ENCODE assay signal across 8 cellular contexts in genomic region chr18:47931707-47932103, GRCh38. TPM values are rescaled to one million over a fixed set of nuclear protein-coding genes. Genes with fewer than 3 reads are reported as not detected.
DNase-seq lines count a peak whose midpoint lies in the region; ATAC-seq, FAIRE-seq and TF ChIP-seq lines count a peak whose summit lies in the region.

No MANE protein-coding gene starts in this region.

- no peak for FAIRE-seq in endothelial cell of umbilical vein (lab: Jason Lieb, UNC)

- peak overlapping the region; percentile 52 for H3K4me2 ChIP-seq in endothelial cell of umbilical vein (ENCODE audit: insufficient read depth, low read length)

- peak in 3 of 9 donors; percentile 16 to 25 (median 19) for TF ChIP-seq CTCF in heart right ventricle (IDR thresholded peaks at IDR 0.05)
- peak; percentile 36; the same call in 1 of the 2 replicates for TF ChIP-seq CTCF in WERI-Rb-1 (IDR thresholded peaks at IDR 0.05; ENCODE audit: low read depth, low read length)
- TF ChIP-seq CTCF in endothelial cell of umbilical vein (IDR thresholded peaks at IDR 0.05; ENCODE audit: extremely low read depth in 1 of 2, insufficient read depth in 1 of 2, low read depth in 1 of 2, low read length in 2 of 2): no peak
- peak; percentile 25 for TF ChIP-seq CTCF in neural crest cell (conservative IDR thresholded peaks at IDR 0.05)

- no peak for TF ChIP-seq POLR2A in endothelial cell of umbilical vein (IDR thresholded peaks at IDR 0.05; ENCODE audit: low read depth, low read length)

- 44 to 54% methylated on average over 8 of the region's 8 CpGs for WGBS in heart right ventricle, 2 donors

- BruUV-seq in endothelial cell of umbilical vein (replicated peaks; lab: Mats Ljungman, UMichigan): TSS peak; percentile 72

- peak in 1 of 2 donors; percentile 15 for DNase-seq in heart right ventricle
- no peak for DNase-seq in Right ventricle myocardium inferior (ENCODE audit: missing footprints)
- peak; percentile 95 for DNase-seq in NCI-H146 treated with DMSO at 0.1 percent for 48 hours (lab: John Stamatoyannopoulos, UW; ENCODE audit: unreplicated experiment)
- peak; percentile 64 for DNase-seq in WERI-Rb-1
- no peak for DNase-seq in endothelial cell of umbilical vein (ENCODE audit: low read depth, low spot score)
- peak; percentile 10 for DNase-seq in neural crest cell (ENCODE audit: low read depth, low spot score)
- DNase-seq in dedifferentiated amniotic fluid mesenchymal stem cell (ENCODE audit: extremely low spot score): no peak

- H3K36me3 ChIP-seq in heart right ventricle (no peaks in the 10 kb centered on the region), WERI-Rb-1 (no peaks in the 10 kb centered on the region), endothelial cell of umbilical vein (ENCODE audit: control insufficient read depth in 2 of 2, extremely low read depth in 1 of 2, insufficient read depth in 2 of 2, low read length in 2 of 2) (no peaks in the 10 kb centered on the region)

- no peak for ATAC-seq in heart right ventricle
- ATAC-seq in Right ventricle myocardium inferior: no peak
- no peak for ATAC-seq in GM19035 (IDR thresholded peaks at IDR 0.05; ENCODE audit: unreplicated experiment)

- H3K27me3 ChIP-seq in heart right ventricle (no peaks in the 10 kb centered on the region), WERI-Rb-1 (ENCODE audit: insufficient read depth, low read depth, severe bottlenecking) (no peaks in the 10 kb centered on the region), endothelial cell of umbilical vein (ENCODE audit: control insufficient read depth in 2 of 2, insufficient read depth in 2 of 2, low read length in 2 of 2) (peaks cover 11 to 16% of the 10 kb centered on the region in 2 experiments)

- peaks cover 44% of the 10 kb centered on the region for H3K4me1 Mint-ChIP-seq in neural crest cell

- H3K27me3 Mint-ChIP-seq in neural crest cell (ENCODE audit: low read depth): peaks cover 12% of the 10 kb centered on the region

- H3K4me3 ChIP-seq in heart right ventricle (peak overlapping the region in 9 of 10 donors; percentile 36 to 93 (median 86)), WERI-Rb-1 (ENCODE audit: low read depth, low read length) (peak overlapping the region; percentile 76), endothelial cell of umbilical vein (replicated peaks in 1 of 3; ENCODE audit: insufficient read depth in 1 of 3, low read depth in 1 of 3, low read length in 3 of 3) (peak overlapping the region in 2 of 3 experiments; percentile 34 to 99)

- no peaks in the 10 kb centered on the region for H3K36me3 Mint-ChIP-seq in neural crest cell (ENCODE audit: low read depth)

- H3K9me3 ChIP-seq in heart right ventricle (no peaks in the 10 kb centered on the region), WERI-Rb-1 (ENCODE audit: severe bottlenecking) (no peaks in the 10 kb centered on the region), endothelial cell of umbilical vein (replicated peaks; ENCODE audit: control insufficient read depth, insufficient read depth, low read length) (no peaks in the 10 kb centered on the region)

- dilution Hi-C loops in endothelial cell of umbilical vein (cut with MboI; ENCODE audit: extremely low pct_ligation_motif_present, low sequenced_read_pairs): no loop called here

- no peaks in the 10 kb centered on the region for H3K9me3 Mint-ChIP-seq in neural crest cell

- H3K79me2 ChIP-seq in endothelial cell of umbilical vein (ENCODE audit: control insufficient read depth, insufficient read depth, low read length): peaks cover 34% of the 10 kb centered on the region

- no peaks in the 10 kb centered on the region for H3K9me1 ChIP-seq in endothelial cell of umbilical vein (replicated peaks; ENCODE audit: control insufficient read depth, extremely low read depth, insufficient read depth, low read length)

- POLR2A ChIA-PET in endothelial cell of umbilical vein (lab: Charles Lee): no interaction called here

- H3K27ac ChIP-seq in heart right ventricle: peak overlapping the region in 9 of 10 donors; percentile 89 to 99 (median 97)
- peak overlapping the region; percentile 94 for H3K27ac ChIP-seq in WERI-Rb-1
- H3K27ac ChIP-seq in endothelial cell of umbilical vein (ENCODE audit: insufficient read depth, low read depth, low read length): peak overlapping the region; percentile 94

- peak overlapping the region; percentile 85 for H3K4me3 Mint-ChIP-seq in neural crest cell

- intact Hi-C loops in heart right ventricle (cut with DNase I): loop anchor here in 7 of 10 donors (2.0 to 10.0 kb wide), 7 partner anchors 69 to 1533 kb away; partner anchors contain the start of gene DYM (in 1 of the 7)
- intact Hi-C loops in Right ventricle myocardium inferior (cut with DNase I): loop anchor here (5.0 kb wide), 1 partner anchor 71 kb away; no protein-coding TSS in a partner anchor
- intact Hi-C loops in endothelial cell of umbilical vein (cut with micrococcal nuclease): loop anchor here (1.0 to 10.0 kb wide), 4 partner anchors 33 to 613 kb away; no protein-coding TSS in a partner anchor

- CTCF ChIA-PET in endothelial cell of umbilical vein (lab: Charles Lee): no interaction called here

- peaks cover 4% of the 10 kb centered on the region for H4K20me1 ChIP-seq in endothelial cell of umbilical vein (replicated peaks; ENCODE audit: control insufficient read depth, extremely low read depth, insufficient read depth, low read length)

- H3K4me1 ChIP-seq in heart right ventricle (peaks cover 0 to 42% (median 34%) of the 10 kb centered on the region in 9 donors), endothelial cell of umbilical vein (ENCODE audit: control insufficient read depth, extremely low read depth, insufficient read depth, low read length) (peaks cover 18% of the 10 kb centered on the region)

- peak overlapping the region; percentile 59 for H3K27ac Mint-ChIP-seq in neural crest cell (ENCODE audit: unreplicated experiment)

- peak overlapping the region; percentile 77 for H2AFZ ChIP-seq in endothelial cell of umbilical vein (ENCODE audit: low read depth, low read length)

- H3K9ac ChIP-seq in endothelial cell of umbilical vein (replicated peaks; ENCODE audit: extremely low read depth, insufficient read depth, low read length): peak overlapping the region; percentile 88

TF ChIP-seq in endothelial cell of umbilical vein, 7 proteins besides CTCF, POLR2A, EP300 and RAD21:
- no peak for TF ChIP-seq EZH2 (IDR thresholded peaks at IDR 0.05; ENCODE audit: borderline replicate concordance, low read depth, low read length, severe bottlenecking)
- no peak for TF ChIP-seq POLR2AphosphoS5 (IDR thresholded peaks at IDR 0.05; ENCODE audit: insufficient read depth, low read depth, low read length)
- no peak for TF ChIP-seq GATA2 (IDR thresholded peaks at IDR 0.05; ENCODE audit: insufficient read depth, insufficient read length, low read depth, low read length)
- TF ChIP-seq MYC (IDR thresholded peaks at IDR 0.05; ENCODE audit: low read depth, low read length): no peak
- no peak for TF ChIP-seq JUN (IDR thresholded peaks at IDR 0.05; ENCODE audit: borderline replicate concordance, insufficient read depth, insufficient read length, low read depth)
TF ChIP-seq in endothelial cell of umbilical vein: peak in this region for 0.

RNA-seq across cellular contexts. Expression of gene SMAD2, which starts 1.2 kb away (rescaled TPM):
- total RNA-seq in heart right ventricle: 100 to 1,000 TPM in 4 of 10 donors, 10 to 100 TPM in 6; 76.2 to 118 (median 95.0) TPM
- polyA plus RNA-seq in heart right ventricle: 10 to 100 TPM; 11.6 to 26.4 TPM
- 80.2 TPM for total RNA-seq in Right ventricle myocardium inferior
- 110 and 123 TPM in 2 replicates for total RNA-seq in endothelial cell of umbilical vein
- 33.0 and 40.3 TPM in 2 replicates for polyA plus RNA-seq in endothelial cell of umbilical vein
- 50.0 and 52.2 TPM in 2 replicates for polyA plus RNA-seq in endothelial cell of umbilical vein (2011; cell fraction: cytosol; rRNA removed)
- polyA plus RNA-seq in endothelial cell of umbilical vein (2011; cell fraction: nucleus; rRNA removed): 45.9 and 52.3 TPM in 2 replicates
- 63.9 and 77.6 TPM in 2 replicates for polyA plus RNA-seq in endothelial cell of umbilical vein (2012)
- 96.1 and 114 TPM in 2 replicates for polyA minus RNA-seq in endothelial cell of umbilical vein
- 154 TPM for polyA minus RNA-seq in endothelial cell of umbilical vein (2011; cell fraction: cytosol; rRNA and poly(A)+ RNA removed)
- 70.3 and 121 TPM in 2 replicates for polyA minus RNA-seq in endothelial cell of umbilical vein (2011; cell fraction: nucleus; rRNA and poly(A)+ RNA removed)
- 116 and 117 TPM in 2 replicates for total RNA-seq in neural crest cell

Comparison
In these comparisons a context has a peak if more than half of its experiments do, and no peak if none do; other contexts are left out.
1. DNase-seq: peak in NCI-H146 treated with DMSO at 0.1 percent for 48 hours (single experiment), WERI-Rb-1 (single experiment) and neural crest cell (single experiment); none in Right ventricle myocardium inferior (single experiment), endothelial cell of umbilical vein (single experiment) and dedifferentiated amniotic fluid mesenchymal stem cell (single experiment).
2. CTCF ChIP-seq: peak in WERI-Rb-1 (single experiment) and neural crest cell (single experiment); none in endothelial cell of umbilical vein (0 of 2).
3. Peak in every context shown above with its lines, with median percentiles within 50 percentile points of each other: H3K27ac ChIP-seq and H3K4me3 ChIP-seq.